Comparison of ENCODE assay signal across 8 cellular contexts in the genomic region with DNA sequence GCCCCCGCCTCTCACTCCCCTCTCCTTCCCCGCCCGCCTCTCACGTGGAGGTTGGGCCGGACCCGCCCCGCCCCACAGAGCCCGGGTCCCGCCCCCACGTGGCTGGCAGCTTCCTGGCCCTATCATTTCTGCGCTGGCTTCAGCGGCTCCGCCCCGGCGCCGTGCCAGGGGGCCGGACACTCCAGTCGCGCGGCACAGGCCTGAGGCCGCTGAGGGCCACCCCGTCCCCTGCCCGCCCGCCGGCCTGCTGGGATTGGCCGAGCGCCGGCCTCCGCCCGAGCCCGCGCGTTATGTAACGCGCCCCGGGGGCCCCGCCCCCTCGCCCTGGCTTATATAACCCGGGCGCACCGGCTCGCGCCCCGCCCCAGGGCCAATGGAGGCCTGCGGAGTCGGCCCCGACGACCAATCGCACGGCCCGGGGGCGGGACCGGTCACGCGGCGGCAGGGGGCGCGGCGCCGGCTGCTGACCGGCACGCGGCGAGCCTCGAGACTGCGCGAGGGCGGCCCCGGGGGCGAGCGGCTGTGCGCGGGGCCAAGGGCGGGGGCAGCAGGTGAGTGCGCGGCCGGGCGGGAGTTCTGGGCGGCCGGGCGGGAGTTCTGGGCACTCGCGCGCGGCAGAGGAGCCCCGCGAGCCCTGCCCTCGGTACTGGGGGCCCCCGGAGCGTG. TPM values are rescaled to one million over a fixed set of nuclear protein-coding genes. Genes with fewer than 3 reads are reported as not detected.
DNase-seq lines count a peak whose midpoint lies in the region; ATAC-seq and TF ChIP-seq lines count a peak whose summit lies in the region.

Gene PER3 (plus strand): TSS at position 466 of the 666 bp plus-strand sequence. CDS start 587 bp downstream, outside the sequence.

- H3F3A ChIP-seq in MM.1S (ENCODE audit: insufficient read depth, low read length): peaks cover 8% of the 10 kb centered on the region; the same call in 1 of the 2 replicates

- H3K9me2 ChIP-seq in MM.1S (replicated peaks; ENCODE audit: insufficient read depth, low read length): no peaks in the 10 kb centered on the region

- TF ChIP-seq POLR2A in gastroesophageal sphincter (IDR thresholded peaks at IDR 0.05): peak; percentile 81 to 87

- in situ Hi-C loops in HAP-1 (cut with MboI; ENCODE audit: low sequenced_read_pairs): no loop called here
- in situ Hi-C loops in SK-MEL-5 (cut with HindIII; ENCODE audit: low pct_unique_long_range_greater_than_20kb, low sequenced_read_pairs): no loop called here

- no peaks in the 10 kb centered on the region for H3K4me1 ChIP-seq in HAP-1
- H3K4me1 ChIP-seq in MM.1S (ENCODE audit: low read length): peaks cover 9% of the 10 kb centered on the region; the same call in 1 of the 2 replicates
- H3K4me1 ChIP-seq in gastroesophageal sphincter: peaks cover 6 to 61% (median 20%) of the 10 kb centered on the region in 3 donors
- H3K4me1 ChIP-seq in neutrophil (ENCODE audit: control insufficient read depth in 1 of 2, insufficient read depth in 1 of 2, low read depth in 1 of 2, low read length in 1 of 2): peaks cover 44 to 53% of the 10 kb centered on the region in 2 experiments
- H3K4me1 ChIP-seq in subcutaneous abdominal adipose tissue (ENCODE audit: control insufficient read depth in 5 of 5, insufficient read depth in 5 of 5, low read length in 5 of 5): peaks cover 3 to 47% (median 40%) of the 10 kb centered on the region in 5 donors

- peak within 1 kb of the TSS; percentile 37 for H3K4me3 ChIP-seq in HAP-1
- peak within 1 kb of the TSS; percentile 49 for H3K4me3 ChIP-seq in MM.1S (ENCODE audit: low read length)
- peak within 1 kb of the TSS; percentile 58 to 87 for H3K4me3 ChIP-seq in gastroesophageal sphincter
- peak within 1 kb of the TSS; percentile 50 to 63 for H3K4me3 ChIP-seq in neutrophil (ENCODE audit: low read depth in 1 of 2, low read length in 1 of 2)
- peak within 1 kb of the TSS; percentile 72 to 85 (median 80) for H3K4me3 ChIP-seq in subcutaneous abdominal adipose tissue (ENCODE audit: low read depth in 1 of 5, low read length in 5 of 5)

- H3K9ac ChIP-seq in MM.1S (ENCODE audit: low read length): no peak within 1 kb of the TSS
- H3K9ac ChIP-seq in subcutaneous abdominal adipose tissue (ENCODE audit: low read length in 5 of 5): peak within 1 kb of the TSS in 4 of 5 donors; percentile 58 to 83 (median 73)

- peaks cover 17% of the 10 kb centered on the region for H3K36me3 ChIP-seq in HAP-1 (replicated peaks)
- H3K36me3 ChIP-seq in MM.1S (replicated peaks; ENCODE audit: insufficient read depth, low read length): no peaks in the 10 kb centered on the region
- H3K36me3 ChIP-seq in gastroesophageal sphincter: peaks cover 0 to 44% of the 10 kb centered on the region in 2 donors
- peaks cover 24% of the 10 kb centered on the region for H3K36me3 ChIP-seq in neutrophil
- H3K36me3 ChIP-seq in subcutaneous abdominal adipose tissue (ENCODE audit: control insufficient read depth in 5 of 5, insufficient read depth in 5 of 5, low read length in 5 of 5): peaks cover 31 to 50% (median 42%) of the 10 kb centered on the region in 5 donors

- peak within 1 kb of the TSS; percentile 68 for H3K27ac Mint-ChIP-seq in activated naive CD4-positive, alpha-beta T cell treated with anti-CD3 and anti-CD28 coated beads, Interleukin-2, amount 10 ng/mL, durations not matched to agents 7 days and 5 days

- H3K4me3 Mint-ChIP-seq in activated naive CD4-positive, alpha-beta T cell treated with anti-CD3 and anti-CD28 coated beads, Interleukin-2, amount 10 ng/mL, durations not matched to agents 7 days and 5 days: peak within 1 kb of the TSS; percentile 64

- TF ChIP-seq EP300 in gastroesophageal sphincter (IDR thresholded peaks at IDR 0.05): no peak

- 0 out of 2 replicates have a peak within 1 kb of the TSS, but pooled peaks have one; percentile 45 for H2AFZ ChIP-seq in MM.1S (ENCODE audit: low read length)

- TF ChIP-seq CTCF in MM.1S (IDR thresholded peaks at IDR 0.05; ENCODE audit: low read length): no peak
- no peak for TF ChIP-seq CTCF in gastroesophageal sphincter (IDR thresholded peaks at IDR 0.05)
- TF ChIP-seq CTCF in neutrophil (IDR thresholded peaks at IDR 0.05): peak; percentile 11

- CTCF ChIA-PET in activated naive CD4-positive, alpha-beta T cell treated with anti-CD3 and anti-CD28 coated beads, Interleukin-2, amount 10 ng/mL, durations not matched to agents 7 days and 5 days (lab: Charles Lee): interaction anchor here (1.2 kb wide), 1 partner anchor 116 kb away, joined by 3 read pairs; no protein-coding TSS in a partner anchor

- H4K20me1 ChIP-seq in MM.1S (ENCODE audit: insufficient read depth, low read length): no peaks in the 10 kb centered on the region

- peak; percentile 74 for DNase-seq in GDM1 (lab: John Stamatoyannopoulos, UW)
- peak; percentile 84 to 94 for DNase-seq in HAP-1 (ENCODE audit: low spot score in 2 of 2)
- peak; percentile 83 for DNase-seq in MM.1S
- DNase-seq in SK-MEL-5 (ENCODE audit: low read depth, low spot score): peak; percentile 94
- peak; percentile 91 for DNase-seq in activated naive CD4-positive, alpha-beta T cell treated with anti-CD3 and anti-CD28 coated beads, Interleukin-2, amount 10 ng/mL, durations not matched to agents 7 days and 5 days

- H3K9me3 ChIP-seq in HAP-1 (no peaks in the 10 kb centered on the region), MM.1S (replicated peaks; ENCODE audit: insufficient read depth, low read length) (no peaks in the 10 kb centered on the region), gastroesophageal sphincter (no peaks in the 10 kb centered on the region), neutrophil (no peaks in the 10 kb centered on the region), subcutaneous abdominal adipose tissue (ENCODE audit: control insufficient read depth in 5 of 5, low read length in 5 of 5) (no peaks in the 10 kb centered on the region)

- peaks cover 8% of the 10 kb centered on the region for H3K27me3 Mint-ChIP-seq in activated naive CD4-positive, alpha-beta T cell treated with anti-CD3 and anti-CD28 coated beads, Interleukin-2, amount 10 ng/mL, durations not matched to agents 7 days and 5 days

- no peaks in the 10 kb centered on the region for H3K27me3 ChIP-seq in HAP-1 (ENCODE audit: low read depth)
- H3K27me3 ChIP-seq in MM.1S (replicated peaks; ENCODE audit: insufficient read depth, low read length): no peaks in the 10 kb centered on the region
- no peaks in the 10 kb centered on the region for H3K27me3 ChIP-seq in gastroesophageal sphincter
- peaks cover 8% of the 10 kb centered on the region for H3K27me3 ChIP-seq in neutrophil
- no peaks in the 10 kb centered on the region for H3K27me3 ChIP-seq in subcutaneous abdominal adipose tissue (ENCODE audit: control insufficient read depth in 5 of 5, insufficient read depth in 4 of 5, low read length in 5 of 5)

- H3K79me2 ChIP-seq in MM.1S (ENCODE audit: low read length): no peaks in the 10 kb centered on the region

- H3K27ac ChIP-seq in MM.1S (ENCODE audit: low read length): no peak within 1 kb of the TSS
- peak within 1 kb of the TSS; percentile 85 to 99 (median 98) for H3K27ac ChIP-seq in gastroesophageal sphincter
- peak within 1 kb of the TSS; percentile 82 for H3K27ac ChIP-seq in neutrophil
- H3K27ac ChIP-seq in subcutaneous abdominal adipose tissue (ENCODE audit: low read depth, low read length): peak within 1 kb of the TSS; percentile 67

- H3K36me3 Mint-ChIP-seq in activated naive CD4-positive, alpha-beta T cell treated with anti-CD3 and anti-CD28 coated beads, Interleukin-2, amount 10 ng/mL, durations not matched to agents 7 days and 5 days: peaks cover 12% of the 10 kb centered on the region

- peaks cover 29% of the 10 kb centered on the region for H3K4me1 Mint-ChIP-seq in activated naive CD4-positive, alpha-beta T cell treated with anti-CD3 and anti-CD28 coated beads, Interleukin-2, amount 10 ng/mL, durations not matched to agents 7 days and 5 days

- peak within 1 kb of the TSS; percentile 74 for H3K4me2 ChIP-seq in MM.1S (ENCODE audit: low read depth, low read length)

- WGBS in gastroesophageal sphincter (ENCODE audit: low coverage in 1 of 2), 2 donors: no CpG with 5 or more reads among the region's 90 CpGs

- peak; percentile 98 for ATAC-seq in gastroesophageal sphincter

- H3K9me3 Mint-ChIP-seq in activated naive CD4-positive, alpha-beta T cell treated with anti-CD3 and anti-CD28 coated beads, Interleukin-2, amount 10 ng/mL, durations not matched to agents 7 days and 5 days: no peaks in the 10 kb centered on the region

RNA-seq across cellular contexts. Expression of gene PER3, which starts in this region (rescaled TPM):
- 8.8 and 9.4 TPM in 2 replicates for total RNA-seq in SK-MEL-5 (2014; rRNA removed; shearing (Covaris generic))
- 11.4 and 16.6 TPM in 2 replicates for polyA plus RNA-seq in SK-MEL-5 (2015; cell fraction: cytosol; rRNA removed)
- 27.9 and 38.6 TPM in 2 replicates for polyA plus RNA-seq in SK-MEL-5 (2015; cell fraction: nucleus; rRNA removed)
- total RNA-seq in gastroesophageal sphincter: 10 to 100 TPM; 26.8 to 73.2 (median 43.4) TPM
